1 cellular context compared by ENCODE assay signal in genomic region chr9:4923141-4923540, GRCh38.
TF ChIP-seq lines count a peak whose summit lies in the region.

No MANE protein-coding gene starts in this region.

TF ChIP-seq in K562, 482 proteins besides CTCF, POLR2A, EP300 and RAD21 (continued from another document):
- no peak for TF ChIP-seq ARID4B (CRISPR knock-in tag; IDR thresholded peaks at IDR 0.05)
- no peak for TF ChIP-seq SPI1 (IDR thresholded peaks at IDR 0.05; ENCODE audit: borderline replicate concordance, low read depth, low read length)
- no peak for TF ChIP-seq ZBTB33 (CRISPR knock-in tag; IDR thresholded peaks at IDR 0.05)
- no peak for TF ChIP-seq MTA3 (IDR thresholded peaks at IDR 0.05; ENCODE audit: borderline replicate concordance)
- no peak for TF ChIP-seq ZNF395 (CRISPR knock-in tag; IDR thresholded peaks at IDR 0.05)
- no peak for TF ChIP-seq ZBTB34 (CRISPR knock-in tag; IDR thresholded peaks at IDR 0.05)
- TF ChIP-seq PTBP1 (IDR thresholded peaks at IDR 0.05; ENCODE audit: low read depth, low read length), result no peak
- no peak for TF ChIP-seq PREB (CRISPR knock-in tag; IDR thresholded peaks at IDR 0.05)
- no peak for TF ChIP-seq HCFC1 (IDR thresholded peaks at IDR 0.05; ENCODE audit: low read depth, low read length)
- TF ChIP-seq SP2 (IDR thresholded peaks at IDR 0.05; ENCODE audit: extremely low read depth, low read depth, low read length, poor library complexity, severe bottlenecking), result no peak
- TF ChIP-seq ZNF12 (CRISPR knock-in tag; IDR thresholded peaks at IDR 0.05), result no peak
- no peak for TF ChIP-seq SRSF1 (IDR thresholded peaks at IDR 0.05; ENCODE audit: low read depth, low read length)
- TF ChIP-seq BCOR (IDR thresholded peaks at IDR 0.05), result no peak
- TF ChIP-seq FOXP4 (CRISPR knock-in tag; IDR thresholded peaks at IDR 0.05; ENCODE audit: borderline replicate concordance), result no peak
- no peak for TF ChIP-seq ZNF785 (CRISPR knock-in tag; IDR thresholded peaks at IDR 0.05)
